16 cellular contexts compared by ENCODE assay signal in the genomic region with DNA sequence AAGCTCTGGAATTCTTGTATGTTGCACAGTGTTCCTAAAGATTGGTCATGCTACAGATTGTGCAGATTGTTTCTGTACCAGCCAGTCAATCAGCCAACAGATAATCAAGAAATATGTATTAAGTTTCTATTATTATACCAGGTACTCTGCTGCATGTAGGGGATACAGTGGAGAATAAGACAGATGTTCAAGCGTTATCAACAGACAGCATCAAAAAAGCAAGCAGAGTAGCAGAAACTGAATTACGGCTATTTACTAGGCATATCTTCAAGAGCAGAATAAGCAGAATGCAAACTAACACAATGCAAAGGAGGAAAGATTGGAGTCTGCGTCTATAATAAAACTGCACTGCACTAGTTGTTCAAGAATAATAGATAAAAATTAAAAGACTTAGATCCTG.
A peak's percentile ranks its signal among the peaks of the same experiment; 100 is the strongest.
DNase-seq lines count a peak whose midpoint lies in the region; ATAC-seq and TF ChIP-seq lines count a peak whose summit lies in the region.
"Had no signal": no experiment of that assay in that cellular context is flagged by ENCODE, and none has a peak within 500 bp of the region (broad histone marks: within the 10 kb centered on the region; RNA-seq: fewer than 3 reads in every experiment).

No MANE protein-coding gene starts in this region.

- 40% methylated on average over 3 of the region's 3 CpGs for WGBS in thymus

- peaks cover 2% of the 10 kb centered on the region for H3K36me3 Mint-ChIP-seq in activated naive CD4-positive, alpha-beta T cell treated with anti-CD3 and anti-CD28 coated beads, Interleukin-2, amount 50 U/mL, for 24 hours
- H3K36me3 Mint-ChIP-seq in T-helper 17 cell (ENCODE audit: low read depth) = no peaks in the 10 kb centered on the region

- H3K4me3 Mint-ChIP-seq in activated naive CD4-positive, alpha-beta T cell treated with anti-CD3 and anti-CD28 coated beads, Interleukin-2, amount 50 U/mL, for 24 hours = no peak overlapping the region
- no peak overlapping the region for H3K4me3 Mint-ChIP-seq in T-helper 17 cell

- H3K9me3 ChIP-seq in T-helper 17 cell (ENCODE audit: control insufficient read depth, low read length, poor library complexity, severe bottlenecking) = no peaks in the 10 kb centered on the region
- no peaks in the 10 kb centered on the region for H3K9me3 ChIP-seq in thymus (ENCODE audit: control insufficient read depth)

- ATAC-seq in T-helper 17 cell = no peak
- no peak for ATAC-seq in HG03342 (IDR thresholded peaks at IDR 0.05; ENCODE audit: unreplicated experiment)
- no peak for ATAC-seq in foreskin keratinocyte
- ATAC-seq: HCT116 had no signal

- peaks cover 11% of the 10 kb centered on the region for H3K9me3 Mint-ChIP-seq in activated naive CD4-positive, alpha-beta T cell treated with anti-CD3 and anti-CD28 coated beads, Interleukin-2, amount 50 U/mL, for 24 hours

- no peak for DNase-seq in activated naive CD4-positive, alpha-beta T cell treated with Interleukin-2 at 50 U/mL for 16 hours
- DNase-seq in NCI-H526 (lab: John Stamatoyannopoulos, UW) = peak; percentile 30 to 65
- DNase-seq in T-helper 17 cell = no peak
- DNase-seq in stimulated activated CD4-positive, alpha-beta T cell treated with anti-CD3 and anti-CD28 coated beads, Interleukin-12 subunit alpha, Interleukin-12 subunit beta, amount 100 ng/mL, for 4 hours = no peak
- no peak for DNase-seq in foreskin keratinocyte
- DNase-seq: 8988T, AML-193, DMS53, GF-D8, GM23248 had no signal

- peaks cover 98% of the 10 kb centered on the region for H3K4me1 Mint-ChIP-seq in activated naive CD4-positive, alpha-beta T cell treated with anti-CD3 and anti-CD28 coated beads, Interleukin-2, amount 50 U/mL, for 24 hours
- peaks cover 51% of the 10 kb centered on the region for H3K4me1 Mint-ChIP-seq in T-helper 17 cell

- no peak for TF ChIP-seq CTCF in foreskin keratinocyte (conservative IDR thresholded peaks at IDR 0.05)

- peak overlapping the region; percentile 77 for H3K27ac Mint-ChIP-seq in activated naive CD4-positive, alpha-beta T cell treated with anti-CD3 and anti-CD28 coated beads, Interleukin-2, amount 50 U/mL, for 24 hours
- H3K27ac Mint-ChIP-seq in T-helper 17 cell = peak overlapping the region; percentile 96

- H3K27ac ChIP-seq in thymus (ENCODE audit: low read depth) = peak overlapping the region; percentile 26
- no peak overlapping the region for H3K27ac ChIP-seq in foreskin keratinocyte
- H3K27ac ChIP-seq: BLaER1, GM23248, HL-60 had no signal

- H3K27me3 ChIP-seq in thymus (ENCODE audit: control insufficient read depth, insufficient read depth) (no peaks in the 10 kb centered on the region), foreskin keratinocyte (peaks cover 2% of the 10 kb centered on the region)
- H3K27me3 ChIP-seq: BLaER1 had no signal

- H3K4me1 ChIP-seq in thymus (ENCODE audit: control insufficient read depth, insufficient read depth, low read length) = peaks cover 55% of the 10 kb centered on the region
- H3K4me1 ChIP-seq in foreskin keratinocyte = no peaks in the 10 kb centered on the region
- H3K4me1 ChIP-seq: BLaER1 had no signal

- no peaks in the 10 kb centered on the region for H3K36me3 ChIP-seq in thymus (ENCODE audit: control insufficient read depth, insufficient read depth)
- H3K36me3 ChIP-seq: BLaER1 had no signal

- no peaks in the 10 kb centered on the region for H3K27me3 Mint-ChIP-seq in activated naive CD4-positive, alpha-beta T cell treated with anti-CD3 and anti-CD28 coated beads, Interleukin-2, amount 50 U/mL, for 24 hours
- H3K27me3 Mint-ChIP-seq in T-helper 17 cell = no peaks in the 10 kb centered on the region

- H3K4me3 ChIP-seq in thymus (ENCODE audit: low read length) = no peak overlapping the region
- H3K4me3 ChIP-seq: BLaER1, GM23248 had no signal

Comparison
In these comparisons a context has a peak if more than half of its experiments do, and no peak if none do; other contexts are left out.
1. DNase-seq: peak in NCI-H526 (2 of 2); none in activated naive CD4-positive, alpha-beta T cell treated with Interleukin-2 at 50 U/mL for 16 hours (single experiment), T-helper 17 cell (0 of 3), stimulated activated CD4-positive, alpha-beta T cell treated with anti-CD3 and anti-CD28 coated beads, Interleukin-12 subunit alpha, Interleukin-12 subunit beta, amount 100 ng/mL, for 4 hours (single experiment) and foreskin keratinocyte (0 of 2).